12 cellular contexts compared by ENCODE assay signal in genomic region chr3:71304261-71304646, GRCh38.
DNase-seq lines count a peak whose midpoint lies in the region; ATAC-seq and TF ChIP-seq lines count a peak whose summit lies in the region.
"Had no signal": no experiment of that assay in that cellular context is flagged by ENCODE, and none has a peak within 500 bp of the region (broad histone marks: within the 10 kb centered on the region; RNA-seq: fewer than 3 reads in every experiment).

No MANE protein-coding gene starts in this region.

- CTCF ChIA-PET in T-cell (lab: Charles Lee) = interaction anchor here (0.6 to 0.7 kb wide), 3 partner anchors 28 to 229 kb away, joined by 3 to 4 read pairs (median 3); no protein-coding TSS in a partner anchor

- POLR2A ChIA-PET in T-cell (lab: Charles Lee) = interaction anchor here (0.6 to 1.0 kb wide), 4 partner anchors 33 to 236 kb away, joined by 3 read pairs; no protein-coding TSS in a partner anchor

- no peaks in the 10 kb centered on the region for H3K27me3 ChIP-seq in HAP-1 (ENCODE audit: low read depth)

- H3K27ac Mint-ChIP-seq in T-cell (peak overlapping the region; percentile 97 to 98), progenitor cell of endocrine pancreas (peak overlapping the region; percentile 97)

- H3K4me3 ChIP-seq in HAP-1 = peak overlapping the region; percentile 24; the same call in 1 of the 2 replicates
- peak overlapping the region; percentile 11 for H3K4me3 ChIP-seq in fibroblast of the aortic adventitia (ENCODE audit: low read depth, low read length)

- H3K27me3 Mint-ChIP-seq in T-cell (no peaks in the 10 kb centered on the region), progenitor cell of endocrine pancreas (no peaks in the 10 kb centered on the region)

- TF ChIP-seq CTCF in fibroblast of the aortic adventitia (IDR thresholded peaks at IDR 0.05; ENCODE audit: insufficient read depth, low read length) (no peak), progenitor cell of endocrine pancreas (IDR thresholded peaks at IDR 0.05; ENCODE audit: unreplicated experiment) (no peak)

- no peaks in the 10 kb centered on the region for H3K9me3 ChIP-seq in HAP-1

- H3K9me3 Mint-ChIP-seq in T-cell (no peaks in the 10 kb centered on the region), progenitor cell of endocrine pancreas (ENCODE audit: low read depth) (no peaks in the 10 kb centered on the region)

- H3K4me1 Mint-ChIP-seq in T-cell = peaks cover 87 to 97% (median 93%) of the 10 kb centered on the region in 3 donors
- H3K4me1 Mint-ChIP-seq in progenitor cell of endocrine pancreas (ENCODE audit: low read depth) = peaks cover 78% of the 10 kb centered on the region

- DNase-seq in HAP-1 (ENCODE audit: low spot score in 2 of 2) (peak in 1 of 2 experiments; percentile 31), T-cell (no peak), fibroblast of the aortic adventitia (ENCODE audit: low read depth) (no peak), progenitor cell of endocrine pancreas (ENCODE audit: low spot score, unreplicated experiment) (no peak), anterior cingulate cortex (lab: John Stamatoyannopoulos, UW) (no peak), medulla oblongata (ENCODE audit: extremely low spot score) (no peak)
- no peak for DNase-seq in stimulated activated CD4-positive, alpha-beta T cell treated with anti-CD3 and anti-CD28 coated beads, Interleukin-4, amount 100 ng/mL, for 4 hours
- DNase-seq: activated CD8-positive, alpha-beta memory T cell treated with anti-CD3 and anti-CD28 coated beads, Interleukin-2, amount 50 U/mL, for 48 hours; left cardiac atrium; NCI-H2171; stimulated activated CD4-positive, alpha-beta T cell treated with anti-CD3 and anti-CD28 coated beads, Interleukin-12 subunit alpha, Interleukin-12 subunit beta, amount 100 ng/mL, for 4 hours had no signal

- in situ Hi-C loops in HAP-1 (cut with MboI; ENCODE audit: low sequenced_read_pairs) = no loop called here

- no peak for ATAC-seq in T-cell (replicated peaks in 1 of 4)
- no peak for ATAC-seq in GM18858 (IDR thresholded peaks at IDR 0.05; ENCODE audit: unreplicated experiment)

- H3K36me3 ChIP-seq in HAP-1 (replicated peaks) = no peaks in the 10 kb centered on the region

- H3K4me3 Mint-ChIP-seq in T-cell = peak overlapping the region; percentile 89 to 91 (median 89)
- H3K4me3 Mint-ChIP-seq in progenitor cell of endocrine pancreas (ENCODE audit: low read depth) = peak overlapping the region; percentile 86

- H3K36me3 Mint-ChIP-seq in T-cell = peaks cover 18% of the 10 kb centered on the region
- peaks cover 3% of the 10 kb centered on the region for H3K36me3 Mint-ChIP-seq in progenitor cell of endocrine pancreas (ENCODE audit: insufficient read depth)

- peaks cover 55% of the 10 kb centered on the region for H3K4me1 ChIP-seq in HAP-1
